ENCODE assay signal across 20 cellular contexts in genomic region chr10:132623996-132624846, GRCh38.
DNase-seq lines count a peak whose midpoint lies in the region; ATAC-seq, FAIRE-seq and TF ChIP-seq lines count a peak whose summit lies in the region.
"Had no signal": no experiment of that assay in that cellular context is flagged by ENCODE, and none has a peak within 500 bp of the region (broad histone marks: within the 10 kb centered on the region; RNA-seq: fewer than 3 reads in every experiment).

No MANE protein-coding gene starts in this region.

- H3K79me1 ChIP-seq in H1 (ENCODE audit: low read depth, low read length) = no peaks in the 10 kb centered on the region

- no peak overlapping the region; a peak in 1 of 7 replicates for H3K9ac ChIP-seq in H1 (replicated peaks in 1 of 4; ENCODE audit: extremely low read depth in 1 of 4, low read depth in 3 of 4, low read length in 3 of 4)

- CTCF ChIA-PET in H1 (lab: Charles Lee; ENCODE audit: partially characterized antibody) = interaction anchor here (0.8 to 1.5 kb wide), 6 partner anchors 14 to 165 kb away, joined by 3 to 8 read pairs (median 4); no protein-coding TSS in a partner anchor

- H2BK15ac ChIP-seq in H1 (ENCODE audit: low read length) = peak overlapping the region; percentile 29; the same call in 1 of the 2 replicates

- H3K23me2 ChIP-seq in H1 (ENCODE audit: low read depth, low read length) = no peaks in the 10 kb centered on the region

- H3K9me3 ChIP-seq in right cardiac atrium (ENCODE audit: control insufficient read depth, low read length) (no peaks in the 10 kb centered on the region), right atrium auricular region (peaks cover 10 to 11% of the 10 kb centered on the region in 2 donors), H1 (ENCODE audit: insufficient read depth in 2 of 2, low read depth in 1 of 2, low read length in 1 of 2) (peaks cover 9 to 14% of the 10 kb centered on the region in 2 experiments), uterus (peaks cover 0 to 19% of the 10 kb centered on the region in 2 donors)

- H3K4me3 ChIP-seq in right cardiac atrium (ENCODE audit: low read length) (no peak overlapping the region), right atrium auricular region (no peak overlapping the region), H1 (ENCODE audit: extremely low read depth in 1 of 4, insufficient read depth in 2 of 4, low read depth in 3 of 4, low read length in 4 of 4) (no peak overlapping the region), uterus (no peak overlapping the region)

- 91% methylated on average over 33 of the region's 33 CpGs for WGBS in right cardiac atrium
- 90% methylated on average over 32 of the region's 33 CpGs; no CpG with 5 or more reads in 1 of the 2 experiments for WGBS in H1 (ENCODE audit: extremely low coverage in 1 of 2, insufficient coverage in 1 of 2, insufficient read length in 1 of 2, insufficient replicate concordance in 2 of 2, low coverage in 1 of 2, low lambda C conversion rate in 2 of 2, missing lambda C conversion rate in 1 of 2), 2 experiments

- no peak overlapping the region for H3K14ac ChIP-seq in H1 (ENCODE audit: insufficient read length)

- H2AFZ ChIP-seq in H1 (ENCODE audit: low read length) = no peak overlapping the region

- no peak overlapping the region for H3K4me2 ChIP-seq in H1 (ENCODE audit: insufficient read depth in 1 of 2, low read depth in 2 of 2, low read length in 2 of 2)

- intact Hi-C loops in right cardiac atrium (cut with DNase I) = no loop called here
- intact Hi-C loops in uterus (cut with DNase I; ENCODE audit: low total_unique reads) = no loop called here

- H3K18ac ChIP-seq in H1 (ENCODE audit: extremely low read depth, low read length) = no peak overlapping the region

- no peak overlapping the region for H3K56ac ChIP-seq in H1 (replicated peaks; ENCODE audit: insufficient read length, low read depth, low read length)

- no peak overlapping the region for H2BK12ac ChIP-seq in H1 (ENCODE audit: low read depth, low read length)

- no peak overlapping the region for H3K4ac ChIP-seq in H1 (replicated peaks; ENCODE audit: insufficient read length, low read depth, low read length)

- no peak for FAIRE-seq in H1 (lab: Jason Lieb, UNC)
- FAIRE-seq: G401.6, GM12891, GM18507, H54, RCC 7860 had no signal

- H3K27me3 ChIP-seq in right cardiac atrium (ENCODE audit: control insufficient read depth, insufficient read depth) = no peaks in the 10 kb centered on the region
- H3K27me3 ChIP-seq in right atrium auricular region = no peaks in the 10 kb centered on the region
- H3K27me3 ChIP-seq in H1 (replicated peaks in 1 of 4; ENCODE audit: control insufficient read depth in 3 of 4, extremely low read depth in 1 of 4, insufficient read depth in 3 of 4, low read length in 3 of 4) = peaks cover 0 to 2% (median 0%) of the 10 kb centered on the region in 4 experiments; a peak in 1 of 7 replicates
- no peaks in the 10 kb centered on the region for H3K27me3 ChIP-seq in uterus

- no peak overlapping the region for H4K5ac ChIP-seq in H1 (ENCODE audit: insufficient read length, low read depth, low read length)

- TF ChIP-seq EP300 in H1 (IDR thresholded peaks at IDR 0.05; ENCODE audit: borderline replicate concordance in 1 of 2, low read depth in 2 of 2, low read length in 2 of 2) = no peak

- DNase-seq in right cardiac atrium (peak in 2 of 3 donors; percentile 5 to 48), right atrium auricular region (ENCODE audit: low spot score) (no peak), H1 (ENCODE audit: low read depth in 1 of 2, low spot score in 2 of 2) (no peak), omental fat pad (ENCODE audit: low spot score) (peak; percentile 11), uterus (peak; percentile 16 to 19)
- DNase-seq in activated CD4-positive, alpha-beta T cell treated with anti-CD3 and anti-CD28 coated beads, Interleukin-2, amount 50 U/mL, for 48 hours = no peak
- DNase-seq: C1 segment of cervical spinal cord, DND-41, NCI-H1105, NCI-H1694 treated with DMSO at 0.1 percent for 48 hours, NCI-H345, NCI-H526 treated with DMSO at 0.1 percent for 48 hours, SIG-M5 had no signal

- H2AK5ac ChIP-seq in H1 (ENCODE audit: low read depth, low read length) = no peak overlapping the region

- H3K27ac ChIP-seq in right cardiac atrium (ENCODE audit: low read length) = no peak overlapping the region
- no peak overlapping the region for H3K27ac ChIP-seq in right atrium auricular region
- no peak overlapping the region for H3K27ac ChIP-seq in H1 (ENCODE audit: low read depth, low read length)
- peak overlapping the region; percentile 65 to 67 for H3K27ac ChIP-seq in uterus

- no peak for TF ChIP-seq RAD21 in H1 (IDR thresholded peaks at IDR 0.05 in 1 of 2, conservative IDR thresholded peaks at IDR 0.05 in 1 of 2; ENCODE audit: low read depth in 2 of 2, low read length in 2 of 2)

- H2BK20ac ChIP-seq in H1 (ENCODE audit: low read length) = no peak overlapping the region

- ATAC-seq in right cardiac atrium (no peak), omental fat pad (ENCODE audit: low FRiP score) (no peak), GM19397 (IDR thresholded peaks at IDR 0.05; ENCODE audit: unreplicated experiment) (no peak)
- no peak for ATAC-seq in activated CD4-positive, CD25-positive, alpha-beta regulatory T cell treated with anti-CD3 and anti-CD28 coated beads, Interleukin-2, amount 50 U/mL, for 24 hours

- H4K20me1 ChIP-seq in H1 (replicated peaks in 1 of 2; ENCODE audit: control insufficient read depth in 1 of 2, insufficient read depth in 2 of 2, low read length in 2 of 2) = peaks cover 0 to 7% of the 10 kb centered on the region in 2 experiments

- no peak for TF ChIP-seq CTCF in right atrium auricular region (IDR thresholded peaks at IDR 0.05)
- TF ChIP-seq CTCF in H1 (IDR thresholded peaks at IDR 0.05; ENCODE audit: control extremely low read depth in 1 of 3, insufficient read depth in 1 of 3, low read depth in 1 of 3, low read length in 3 of 3) = no peak
- TF ChIP-seq CTCF in omental fat pad (IDR thresholded peaks at IDR 0.05) = no peak
- TF ChIP-seq CTCF in uterus (IDR thresholded peaks at IDR 0.05) = no peak

- H2BK120ac ChIP-seq in H1 (replicated peaks; ENCODE audit: low read depth, low read length) = no peak overlapping the region

- H4K8ac ChIP-seq in H1 (ENCODE audit: extremely low read depth, insufficient read depth, low read length) = no peak overlapping the region

- no peaks in the 10 kb centered on the region for H3K79me2 ChIP-seq in H1 (ENCODE audit: control insufficient read depth in 1 of 2, insufficient read depth in 2 of 2, low read length in 2 of 2)

- POLR2A ChIA-PET in H1 (lab: Charles Lee; ENCODE audit: partially characterized antibody) = interaction anchor here (1.2 kb wide), 1 partner anchor 163 kb away, joined by 3 read pairs; no protein-coding TSS in a partner anchor

- no peak overlapping the region for H3K23ac ChIP-seq in H1 (ENCODE audit: insufficient read length)

- H3K4me1 ChIP-seq in right cardiac atrium (ENCODE audit: control insufficient read depth, insufficient read depth, low read length) (peaks cover 17% of the 10 kb centered on the region), right atrium auricular region (peaks cover 0 to 40% of the 10 kb centered on the region in 2 donors), H1 (replicated peaks in 1 of 4; ENCODE audit: control insufficient read depth in 3 of 4, insufficient read depth in 4 of 4, low read length in 3 of 4) (peaks cover 0 to 5% (median 3%) of the 10 kb centered on the region in 4 experiments; a peak in 5 of 7 replicates), uterus (peaks cover 0 to 17% of the 10 kb centered on the region in 2 donors)

- H3K36me3 ChIP-seq in right atrium auricular region (no peaks in the 10 kb centered on the region), H1 (ENCODE audit: control insufficient read depth in 2 of 4, insufficient read depth in 4 of 4, low read length in 3 of 4) (no peaks in the 10 kb centered on the region), uterus (no peaks in the 10 kb centered on the region)

- no peak for TF ChIP-seq POLR2A in H1 (IDR thresholded peaks at IDR 0.05; ENCODE audit: control extremely low read depth in 1 of 2, low read depth in 2 of 2, low read length in 2 of 2)
- TF ChIP-seq POLR2A in uterus (IDR thresholded peaks at IDR 0.05) = no peak

- no peak overlapping the region for H4K91ac ChIP-seq in H1 (replicated peaks; ENCODE audit: insufficient read length, low read length)

- 0 out of 2 replicates have a peak overlapping the region, but pooled peaks have one; percentile 52 for H2BK5ac ChIP-seq in H1 (ENCODE audit: low read depth, low read length)

TF ChIP-seq in H1, 55 proteins besides CTCF, POLR2A, EP300 and RAD21:
- TF ChIP-seq SP4 (IDR thresholded peaks at IDR 0.05; ENCODE audit: low read length) (no peak), PHF8 (conservative IDR thresholded peaks at IDR 0.05; ENCODE audit: low read depth, low read length) (no peak), USF2 (IDR thresholded peaks at IDR 0.05; ENCODE audit: low read length) (no peak), TAF7 (optimal IDR thresholded peaks at IDR 0.05; ENCODE audit: borderline replicate concordance, low read depth, low read length) (no peak), JUND (IDR thresholded peaks at IDR 0.05; ENCODE audit: low read length) (no peak), SIRT6 (IDR thresholded peaks at IDR 0.05; ENCODE audit: low read length) (no peak), NRF1 (IDR thresholded peaks at IDR 0.05; ENCODE audit: low read depth, low read length) (no peak), SP1 (IDR thresholded peaks at IDR 0.05; ENCODE audit: low read depth, low read length) (no peak)

Comparison
In these comparisons a context has a peak if more than half of its experiments do, and no peak if none do; other contexts are left out.
1. DNase-seq: peak in right cardiac atrium (2 of 3), omental fat pad (single experiment) and uterus (2 of 2); none in right atrium auricular region (single experiment), H1 (0 of 2) and activated CD4-positive, alpha-beta T cell treated with anti-CD3 and anti-CD28 coated beads, Interleukin-2, amount 50 U/mL, for 48 hours (0 of 2).
2. H3K27ac ChIP-seq: peak in uterus (2 of 2); none in right cardiac atrium (single experiment), right atrium auricular region (0 of 2) and H1 (single experiment).